ENCODE assay signal across 26 cellular contexts in the genomic region with DNA sequence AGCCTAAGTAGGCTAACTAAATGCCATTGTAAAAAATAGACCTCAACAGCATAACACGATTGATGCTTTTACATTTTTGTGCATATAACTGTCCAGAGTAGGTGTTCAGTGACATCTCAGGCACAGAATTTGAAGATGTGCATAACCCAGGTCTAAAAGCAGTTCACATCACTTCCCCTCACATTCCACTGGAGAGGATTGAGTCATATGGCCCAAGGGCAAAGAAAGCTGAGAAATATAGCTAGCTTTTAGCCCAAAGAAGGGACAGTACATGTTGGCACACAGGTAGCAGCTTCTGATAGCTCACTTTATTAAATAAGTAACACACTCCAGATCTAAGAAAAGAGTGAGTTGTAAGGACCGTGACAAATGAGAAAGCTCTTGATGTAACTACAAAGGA.
DNase-seq lines count a peak whose midpoint lies in the region; ATAC-seq and TF ChIP-seq lines count a peak whose summit lies in the region.
"Had no signal": no experiment of that assay in that cellular context is flagged by ENCODE, and none has a peak within 500 bp of the region (broad histone marks: within the 10 kb centered on the region; RNA-seq: fewer than 3 reads in every experiment).

No MANE protein-coding gene starts in this region.

- H3K18ac ChIP-seq in mesendoderm (ENCODE audit: low read length), result no peak overlapping the region

- no peak overlapping the region for H3K4me3 Mint-ChIP-seq in T-cell
- H3K4me3 Mint-ChIP-seq in stimulated activated naive B cell treated with anti-CD40 and anti-IgM and Interleukin-4, amounts not matched to agents 10 μg/mL and 1 μg/mL and 100 μg/mL, for 72 hours, result no peak overlapping the region

- no peak overlapping the region for H3K56ac ChIP-seq in mesendoderm (ENCODE audit: low read length)

- H3K4ac ChIP-seq in mesendoderm (ENCODE audit: low read depth, low read length), result no peak overlapping the region

- no peak overlapping the region for H3K27ac Mint-ChIP-seq in T-cell
- H3K27ac Mint-ChIP-seq in stimulated activated naive B cell treated with anti-CD40 and anti-IgM and Interleukin-4, amounts not matched to agents 10 μg/mL and 1 μg/mL and 100 μg/mL, for 72 hours, result no peak overlapping the region

- no peak overlapping the region for H3K27ac ChIP-seq in RWPE1
- H3K27ac ChIP-seq in epithelial cell of prostate, result peak overlapping the region; percentile 73
- H3K27ac ChIP-seq in mesendoderm (ENCODE audit: low read depth, low read length), result no peak overlapping the region
- H3K27ac ChIP-seq: PC-9, SK-N-MC had no signal

- H3K23ac ChIP-seq in mesendoderm (ENCODE audit: low read length), result no peak overlapping the region

- no peaks in the 10 kb centered on the region for H3K36me3 ChIP-seq in mesendoderm (ENCODE audit: control insufficient read depth, insufficient read depth, low read length)
- H3K36me3 ChIP-seq: MG63 had no signal

- H4K5ac ChIP-seq in mesendoderm (ENCODE audit: low read length), result no peak overlapping the region

- H3K4me1 ChIP-seq in mesendoderm (ENCODE audit: control insufficient read depth, low read depth, low read length), result no peaks in the 10 kb centered on the region

- no peak overlapping the region for H2BK15ac ChIP-seq in mesendoderm (replicated peaks; ENCODE audit: low read depth)

- CTCF ChIA-PET in RWPE1 (lab: Yijun Ruan, JAX), result interaction anchor here (0.5 to 0.9 kb wide), 2 partner anchors 328 to 1534 kb away, joined by 3 to 4 read pairs; no protein-coding TSS in a partner anchor
- CTCF ChIA-PET in T-cell (lab: Charles Lee), result no interaction called here

- H2AK5ac ChIP-seq in mesendoderm (ENCODE audit: low read length), result no peak overlapping the region

- no peak for ATAC-seq in T-cell (replicated peaks in 1 of 4)
- no peak for ATAC-seq in stimulated activated naive B cell treated with anti-CD40 and anti-IgM and Interleukin-4, amounts not matched to agents 10 μg/mL and 1 μg/mL and 100 μg/mL, for 72 hours (replicated peaks)
- ATAC-seq: K562 had no signal

- no peak overlapping the region for H3K4me3 ChIP-seq in mesendoderm (ENCODE audit: low read length)
- H3K4me3 ChIP-seq: K562, MG63, PC-9, SK-N-MC had no signal

- H3K9me3 Mint-ChIP-seq in T-cell, result peaks cover 18 to 25% (median 19%) of the 10 kb centered on the region in 3 donors
- peaks cover 4 to 5% of the 10 kb centered on the region in 2 donors for H3K9me3 Mint-ChIP-seq in stimulated activated naive B cell treated with anti-CD40 and anti-IgM and Interleukin-4, amounts not matched to agents 10 μg/mL and 1 μg/mL and 100 μg/mL, for 72 hours

- no peaks in the 10 kb centered on the region for H3K4me1 Mint-ChIP-seq in T-cell
- no peaks in the 10 kb centered on the region for H3K4me1 Mint-ChIP-seq in stimulated activated naive B cell treated with anti-CD40 and anti-IgM and Interleukin-4, amounts not matched to agents 10 μg/mL and 1 μg/mL and 100 μg/mL, for 72 hours

- H3K27me3 Mint-ChIP-seq in T-cell, result no peaks in the 10 kb centered on the region
- H3K27me3 Mint-ChIP-seq in stimulated activated naive B cell treated with anti-CD40 and anti-IgM and Interleukin-4, amounts not matched to agents 10 μg/mL and 1 μg/mL and 100 μg/mL, for 72 hours, result no peaks in the 10 kb centered on the region

- no peak overlapping the region for H2BK120ac ChIP-seq in mesendoderm (ENCODE audit: low read depth, low read length)

- WGBS in mesendoderm (ENCODE audit: extremely low coverage, insufficient coverage, low lambda C conversion rate), result no CpG with 5 or more reads among the region's 2 CpGs

- POLR2A ChIA-PET in RWPE1 (lab: Yijun Ruan, JAX; ENCODE audit: low non-redundant PET) (no interaction called here), T-cell (lab: Charles Lee) (no interaction called here)

- no peaks in the 10 kb centered on the region for H3K36me3 Mint-ChIP-seq in T-cell
- H3K36me3 Mint-ChIP-seq in stimulated activated naive B cell treated with anti-CD40 and anti-IgM and Interleukin-4, amounts not matched to agents 10 μg/mL and 1 μg/mL and 100 μg/mL, for 72 hours, result no peaks in the 10 kb centered on the region

- TF ChIP-seq CTCF in RWPE1 (conservative IDR thresholded peaks at IDR 0.05; ENCODE audit: low read depth), result no peak

- no peaks in the 10 kb centered on the region for H3K27me3 ChIP-seq in mesendoderm (ENCODE audit: insufficient read depth, low read length, poor library complexity)
- H3K27me3 ChIP-seq: MG63 had no signal

- H3K9ac ChIP-seq in mesendoderm (ENCODE audit: low read length), result no peak overlapping the region

- H3K79me2 ChIP-seq in mesendoderm (ENCODE audit: control insufficient read depth, insufficient read depth, low read length), result no peaks in the 10 kb centered on the region

- no peak overlapping the region for H2BK5ac ChIP-seq in mesendoderm (ENCODE audit: low read length)

- H3K4me2 ChIP-seq in mesendoderm (ENCODE audit: low read length), result no peak overlapping the region
- H3K4me2 ChIP-seq: PC-9 had no signal

- DNase-seq in HPDE6-E6E7 (ENCODE audit: extremely low spot score) (peak; percentile 14), RWPE1 (ENCODE audit: low spot score) (peak; percentile 67), epithelial cell of prostate (ENCODE audit: low read depth, low spot score) (peak; percentile 5), mesendoderm (peak; percentile 35), cerebellar cortex (ENCODE audit: low spot score) (no peak), HK-2 (ENCODE audit: unreplicated experiment) (no peak), T-cell (no peak)
- DNase-seq in stimulated activated naive B cell treated with anti-CD40 and anti-IgM and Interleukin-4, amounts not matched to agents 10 μg/mL and 1 μg/mL and 100 μg/mL, for 72 hours, result no peak
- DNase-seq: Calu3; DMS153; DND-41; Kasumi-1; MG63; NCI-H1105 treated with DMSO at 0.1 percent for 48 hours; NCI-H146; NCI-H1930; NCI-H2107; NCI-H446 treated with DMSO at 0.1 percent for 48 hours; NCI-H526; NCI-H82; NK-92 treated with Interleukin-12 subunit alpha and Interleukin-12 subunit beta, amount 100 ng/mL, for 24 hours; PC-9; RPMI8226; SIG-M5 had no signal

- H3K79me1 ChIP-seq in mesendoderm (ENCODE audit: low read length), result no peaks in the 10 kb centered on the region

- no peak overlapping the region for H4K8ac ChIP-seq in mesendoderm (ENCODE audit: low read depth, low read length)

Comparison
In these comparisons a context has a peak if more than half of its experiments do, and no peak if none do; other contexts are left out.
1. DNase-seq: peak in HPDE6-E6E7 (single experiment), RWPE1 (single experiment), epithelial cell of prostate (single experiment) and mesendoderm (single experiment); none in cerebellar cortex (single experiment), HK-2 (single experiment), T-cell (0 of 34) and stimulated activated naive B cell treated with anti-CD40 and anti-IgM and Interleukin-4, amounts not matched to agents 10 μg/mL and 1 μg/mL and 100 μg/mL, for 72 hours (single experiment).